Comparison of ENCODE assay signal across 10 cellular contexts in the genomic region with DNA sequence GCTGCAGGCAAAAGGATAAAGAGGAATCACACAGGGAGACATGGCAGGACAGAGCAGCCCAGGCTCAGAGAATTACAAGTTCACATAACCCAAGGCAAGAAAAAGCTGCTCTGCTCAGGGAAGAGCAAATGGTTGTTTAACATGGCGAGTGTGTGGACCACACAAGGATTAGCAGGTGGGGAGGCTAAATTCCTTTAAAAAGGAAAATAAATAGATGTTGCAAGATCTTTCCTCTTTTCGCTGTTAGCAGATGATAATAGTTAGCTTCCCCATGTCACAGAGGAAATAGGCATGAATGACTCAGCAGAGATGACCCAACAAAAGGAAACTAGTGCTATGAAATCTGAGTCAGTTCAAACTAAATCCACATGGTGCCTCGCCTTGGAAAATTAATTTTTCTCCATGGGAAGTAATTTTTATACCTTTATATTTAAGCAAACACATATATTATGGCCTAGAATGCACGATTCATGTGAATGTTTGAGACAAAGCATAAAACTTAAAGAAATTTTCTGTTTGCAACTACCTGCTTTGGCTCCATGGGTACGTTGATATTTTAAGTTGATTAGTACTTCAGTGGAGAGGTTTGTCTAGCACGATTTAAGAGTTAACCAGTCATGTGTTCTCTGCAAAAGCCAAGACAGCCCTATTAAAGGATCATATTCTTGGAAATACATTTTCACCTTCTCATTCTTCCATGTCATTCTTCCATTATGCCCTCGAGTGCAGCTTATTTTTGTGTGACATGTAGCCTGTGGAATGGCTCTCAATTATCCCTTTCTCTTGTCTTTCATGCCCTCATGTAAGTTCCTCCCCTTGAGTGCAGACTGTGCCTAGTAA. TPM values are rescaled to one million over a fixed set of nuclear protein-coding genes. Genes with fewer than 3 reads are reported as not detected.
DNase-seq lines count a peak whose midpoint lies in the region; ATAC-seq and TF ChIP-seq lines count a peak whose summit lies in the region.
"Had no signal": no experiment of that assay in that cellular context is flagged by ENCODE, and none has a peak within 500 bp of the region (broad histone marks: within the 10 kb centered on the region; RNA-seq: fewer than 3 reads in every experiment).

No MANE protein-coding gene starts in this region.

- TF ChIP-seq CTCF in GM10266 (IDR thresholded peaks at IDR 0.05; ENCODE audit: control insufficient read depth, insufficient read depth, low read depth, missing control alignments), result no peak

- peak; percentile 85 for DNase-seq in GM03348 (ENCODE audit: low spot score)
- peak; percentile 9 to 80 for DNase-seq in NOMO-1 (lab: John Stamatoyannopoulos, UW; ENCODE audit: unreplicated experiment in 2 of 2)
- peak; percentile 19 for DNase-seq in dermis blood vessel endothelial cell
- peak; percentile 79 for DNase-seq in non-pigmented ciliary epithelial cell (ENCODE audit: low read depth)
- DNase-seq in GM10266 (ENCODE audit: extremely low spot score), result no peak
- no peak for DNase-seq in NCI-H526 treated with DMSO at 0.1 percent for 48 hours (lab: John Stamatoyannopoulos, UW)
- DNase-seq in NCI-H446 (lab: John Stamatoyannopoulos, UW), result no peak
- DNase-seq: activated naive CD8-positive, alpha-beta T cell treated with anti-CD3 and anti-CD28 coated beads, Interleukin-2, amount 10 ng/mL, durations not matched to agents 7 days and 5 days; islet precursor cell had no signal

- ATAC-seq in HG02884 (IDR thresholded peaks at IDR 0.05; ENCODE audit: unreplicated experiment), result no peak

RNA-seq across cellular contexts. Expression of a gene that starts 38.5 kb away (rescaled TPM):
- total RNA-seq in dermis blood vessel endothelial cell, result 44.5 and 52.1 TPM in 2 replicates

RNA-seq across cellular contexts. Expression of a gene that starts 54.4 kb away (rescaled TPM):
- total RNA-seq in dermis blood vessel endothelial cell, result 0.68 and 0.84 TPM in 2 replicates
- total RNA-seq: activated naive CD8-positive, alpha-beta T cell treated with anti-CD3 and anti-CD28 coated beads, Interleukin-2, amount 10 ng/mL, durations not matched to agents 7 days and 5 days had no signal

Comparison
In these comparisons a context has a peak if more than half of its experiments do, and no peak if none do; other contexts are left out.
1. DNase-seq: peak in GM03348 (single experiment), NOMO-1 (2 of 2), dermis blood vessel endothelial cell (single experiment) and non-pigmented ciliary epithelial cell (single experiment); none in GM10266 (single experiment), NCI-H526 treated with DMSO at 0.1 percent for 48 hours (single experiment) and NCI-H446 (0 of 2).